In the genomic region with DNA sequence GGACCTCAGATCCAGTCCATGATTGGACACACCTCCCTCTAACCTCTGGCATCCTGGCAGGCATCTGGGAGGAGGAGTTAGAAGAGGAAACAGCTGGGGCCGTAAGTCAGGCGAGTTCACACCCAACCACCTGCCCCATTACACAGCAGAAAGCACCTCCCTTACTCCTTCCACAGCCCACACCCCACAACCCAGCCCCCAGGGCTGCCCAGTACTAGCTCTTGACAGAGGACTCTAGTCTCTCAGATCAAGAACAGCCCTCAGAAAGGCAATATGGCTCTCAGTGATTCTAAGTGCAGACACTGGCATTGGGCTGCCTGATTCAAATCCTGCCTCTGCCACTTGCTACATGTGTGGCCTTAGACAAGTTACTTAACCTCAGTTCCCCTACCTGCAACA, we compare ENCODE assay signal across 12 cellular contexts. TPM values are rescaled to one million over a fixed set of nuclear protein-coding genes. Genes with fewer than 3 reads are reported as not detected.
A peak's percentile ranks its signal among the peaks of the same experiment; 100 is the strongest.
DNase-seq lines count a peak whose midpoint lies in the region; ATAC-seq, FAIRE-seq and TF ChIP-seq lines count a peak whose summit lies in the region.
"Had no signal": no experiment of that assay in that cellular context is flagged by ENCODE, and none has a peak within 500 bp of the region (broad histone marks: within the 10 kb centered on the region; RNA-seq: fewer than 3 reads in every experiment).

No MANE protein-coding gene starts in this region.

- no peak overlapping the region for H3K27ac Mint-ChIP-seq in astrocyte (ENCODE audit: unreplicated experiment)
- H3K27ac Mint-ChIP-seq in osteocyte (ENCODE audit: unreplicated experiment): peak overlapping the region; percentile 72

- H3K9me3 Mint-ChIP-seq in astrocyte (ENCODE audit: unreplicated experiment): no peaks in the 10 kb centered on the region
- no peaks in the 10 kb centered on the region for H3K9me3 Mint-ChIP-seq in osteocyte (ENCODE audit: unreplicated experiment)

- H3K27ac ChIP-seq in astrocyte (ENCODE audit: low read depth, low read length): no peak overlapping the region
- H3K27ac ChIP-seq: 22Rv1 had no signal

- peaks cover 15% of the 10 kb centered on the region for H3K4me1 ChIP-seq in astrocyte (ENCODE audit: insufficient read depth, low read length)

- no peak overlapping the region for H2AFZ ChIP-seq in astrocyte (ENCODE audit: low read depth, low read length)

- H4K20me1 ChIP-seq in astrocyte (ENCODE audit: insufficient read depth, low read length): peaks cover 15% of the 10 kb centered on the region

- peaks cover 60% of the 10 kb centered on the region for H3K79me2 ChIP-seq in astrocyte (ENCODE audit: insufficient read depth, low read length)

- H3K4me3 ChIP-seq in astrocyte (ENCODE audit: insufficient read depth, low read depth, low read length): no peak overlapping the region
- H3K4me3 ChIP-seq: thoracic aorta had no signal

- H3K9me3 ChIP-seq in astrocyte (ENCODE audit: insufficient read depth, low read depth, low read length): no peaks in the 10 kb centered on the region
- H3K9me3 ChIP-seq: thoracic aorta had no signal

- H3K9ac ChIP-seq in astrocyte (ENCODE audit: low read length): no peak overlapping the region

- no peak for TF ChIP-seq CTCF in astrocyte (IDR thresholded peaks at IDR 0.05; ENCODE audit: insufficient read depth, low read depth, low read length)
- TF ChIP-seq CTCF in osteocyte (IDR thresholded peaks at IDR 0.05): no peak

- no peaks in the 10 kb centered on the region for H3K36me3 ChIP-seq in astrocyte (ENCODE audit: insufficient read depth, low read length)
- H3K36me3 ChIP-seq: thoracic aorta had no signal

- peaks cover 34% of the 10 kb centered on the region for H3K4me1 Mint-ChIP-seq in astrocyte (ENCODE audit: low read depth, unreplicated experiment)
- H3K4me1 Mint-ChIP-seq in osteocyte (ENCODE audit: unreplicated experiment): peaks cover 61% of the 10 kb centered on the region

- FAIRE-seq in astrocyte (lab: Jason Lieb, UNC): no peak
- FAIRE-seq: islet of Langerhans had no signal

- H3K4me3 Mint-ChIP-seq in astrocyte (ENCODE audit: unreplicated experiment): no peak overlapping the region
- H3K4me3 Mint-ChIP-seq in osteocyte (ENCODE audit: unreplicated experiment): no peak overlapping the region

- H3K27me3 Mint-ChIP-seq in astrocyte (ENCODE audit: low read depth, unreplicated experiment) (no peaks in the 10 kb centered on the region), osteocyte (ENCODE audit: unreplicated experiment) (no peaks in the 10 kb centered on the region)

- DNase-seq in DMS153 (lab: John Stamatoyannopoulos, UW) (peak; percentile 49), DMS153 treated with DMSO at 0.1 percent for 48 hours (lab: John Stamatoyannopoulos, UW; ENCODE audit: unreplicated experiment) (no peak), astrocyte (ENCODE audit: low read depth) (no peak), osteocyte (ENCODE audit: extremely low spot score, unreplicated experiment) (no peak), nucleus accumbens (lab: John Stamatoyannopoulos, UW) (no peak)
- DNase-seq in effector CD8-positive, alpha-beta T cell (lab: John Stamatoyannopoulos, UW): no peak
- DNase-seq: activated T-cell treated with anti-CD3 and anti-CD28 coated beads for 4 hours had no signal

- H3K36me3 Mint-ChIP-seq in astrocyte (ENCODE audit: low read depth, unreplicated experiment) (peaks cover 10% of the 10 kb centered on the region), osteocyte (ENCODE audit: unreplicated experiment) (no peaks in the 10 kb centered on the region)

- peak overlapping the region; percentile 44 for H3K4me2 ChIP-seq in astrocyte (ENCODE audit: low read length)

- ATAC-seq in HG03159 (IDR thresholded peaks at IDR 0.05; ENCODE audit: unreplicated experiment): peak; percentile 52
- no peak for ATAC-seq in GM18907 (IDR thresholded peaks at IDR 0.05; ENCODE audit: unreplicated experiment)

- H3K27me3 ChIP-seq in astrocyte (ENCODE audit: insufficient read depth, low read length): no peaks in the 10 kb centered on the region

RNA-seq across cellular contexts. Expression of a gene that starts 34.1 kb away (rescaled TPM):
- 43.3 and 45.8 TPM in 2 replicates for total RNA-seq in astrocyte
- 95.5 and 98.1 TPM in 2 replicates for total RNA-seq in osteocyte
